8 cellular contexts compared by ENCODE assay signal in the genomic region with DNA sequence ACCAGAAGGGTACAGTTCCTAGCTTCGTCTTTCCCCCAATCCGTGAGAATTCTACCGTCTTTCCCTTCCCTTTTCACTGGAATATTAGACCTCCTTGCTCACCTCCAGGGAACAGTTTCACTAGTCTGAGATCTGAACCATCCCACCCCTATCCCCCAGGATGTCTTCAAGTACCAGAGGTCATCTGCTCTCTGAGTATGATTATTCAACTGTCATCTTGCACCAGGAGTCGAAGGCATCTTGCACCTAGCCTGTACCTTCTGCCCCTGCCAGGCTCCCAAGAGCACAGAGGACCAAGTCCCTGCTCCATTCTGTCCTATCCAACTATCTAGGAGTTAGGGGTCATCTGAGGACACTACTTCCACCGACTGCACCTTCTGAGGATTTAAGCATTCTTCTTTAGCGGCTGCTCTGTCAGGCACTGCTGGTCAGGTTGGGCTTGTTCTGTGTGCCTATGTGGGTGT. TPM values are rescaled to one million over a fixed set of nuclear protein-coding genes. Genes with fewer than 3 reads are reported as not detected.
DNase-seq lines count a peak whose midpoint lies in the region; ATAC-seq and TF ChIP-seq lines count a peak whose summit lies in the region.

No MANE protein-coding gene starts in this region.

- H3K4me3 Mint-ChIP-seq in MCF 10A (ENCODE audit: unreplicated experiment) = peak overlapping the region; percentile 85

- H3K23ac ChIP-seq in mesenchymal stem cell (ENCODE audit: low read length in 2 of 2) = no peak overlapping the region

- no peaks in the 10 kb centered on the region for H3K36me3 Mint-ChIP-seq in MCF 10A (ENCODE audit: insufficient read depth, unreplicated experiment)

- no peak overlapping the region for H2AK5ac ChIP-seq in mesenchymal stem cell (ENCODE audit: low read length, severe bottlenecking)

- ATAC-seq in activated CD4-positive, CD25-positive, alpha-beta regulatory T cell treated with anti-CD3 and anti-CD28 coated beads, Interleukin-2, amount 50 U/mL, for 24 hours = no peak

- intact Hi-C loops in MCF 10A (cut with micrococcal nuclease) (loop anchor here (1.0 to 2.0 kb wide), 3 partner anchors 51 to 57 kb away; no protein-coding TSS in a partner anchor), vagina (cut with DNase I) (no loop called here)

- peak overlapping the region; percentile 84 for H3K27ac Mint-ChIP-seq in MCF 10A (ENCODE audit: low read depth, unreplicated experiment)

- peak overlapping the region; percentile 89 for H3K4me3 ChIP-seq in AG10803 (ENCODE audit: low read length)
- H3K4me3 ChIP-seq in HUES64 (ENCODE audit: low read length) = peak overlapping the region; percentile 96
- H3K4me3 ChIP-seq in mesenchymal stem cell (ENCODE audit: insufficient read depth in 1 of 2, low read depth in 1 of 2, low read length in 2 of 2) = peak overlapping the region; percentile 87 to 95
- peak overlapping the region; percentile 82 to 96 for H3K4me3 ChIP-seq in vagina

- no peak overlapping the region for H3K4ac ChIP-seq in mesenchymal stem cell (ENCODE audit: low read depth in 1 of 2, low read length in 2 of 2)

- H3K36me3 ChIP-seq in HUES64 (ENCODE audit: insufficient read depth, low read length) (no peaks in the 10 kb centered on the region), mesenchymal stem cell (ENCODE audit: control insufficient read depth in 1 of 2, insufficient read depth in 2 of 2, low read depth in 1 of 2, low read length in 2 of 2) (peaks cover 0 to 3% of the 10 kb centered on the region in 2 experiments), vagina (no peaks in the 10 kb centered on the region)

- H3K4me1 Mint-ChIP-seq in MCF 10A (ENCODE audit: insufficient read depth, unreplicated experiment) = peaks cover 19% of the 10 kb centered on the region

- no peak for DNase-seq in AG10803 (ENCODE audit: low read depth)
- DNase-seq in MCF 10A (ENCODE audit: unreplicated experiment) = no peak
- DNase-seq in mesenchymal stem cell = no peak
- DNase-seq in vagina (ENCODE audit: extremely low spot score in 2 of 2) = no peak
- DNase-seq in amniotic stem cell (lab: John Stamatoyannopoulos, UW) = no peak
- no peak for DNase-seq in ecto neural progenitor cell (ENCODE audit: low spot score)

- BruUV-seq in MCF 10A (replicated peaks; lab: Mats Ljungman, UMichigan) = no TSS peak

- H3K27ac ChIP-seq in HUES64 (ENCODE audit: low read depth, low read length) (no peak overlapping the region), mesenchymal stem cell (ENCODE audit: low read length, poor library complexity, severe bottlenecking) (no peak overlapping the region), vagina (peak overlapping the region; percentile 93)

- H4K8ac ChIP-seq in mesenchymal stem cell (ENCODE audit: low read length) = no peak overlapping the region

- H3K4me2 ChIP-seq in mesenchymal stem cell (ENCODE audit: low read length, poor library complexity, severe bottlenecking) = peak overlapping the region; percentile 73

- no peaks in the 10 kb centered on the region for H3K27me3 ChIP-seq in HUES64 (ENCODE audit: insufficient read depth, low read length)
- no peaks in the 10 kb centered on the region for H3K27me3 ChIP-seq in mesenchymal stem cell (ENCODE audit: control insufficient read depth in 1 of 2, insufficient read depth in 1 of 2, low read length in 2 of 2)
- no peaks in the 10 kb centered on the region for H3K27me3 ChIP-seq in vagina

- H3K9ac ChIP-seq in HUES64 (ENCODE audit: low read depth, low read length) = peak overlapping the region; percentile 95
- H3K9ac ChIP-seq in mesenchymal stem cell (ENCODE audit: low read length) = peak overlapping the region; percentile 95

- H2BK12ac ChIP-seq in mesenchymal stem cell (ENCODE audit: low read length in 2 of 2) = no peak overlapping the region

- POLR2A ChIA-PET in MCF 10A (lab: Yijun Ruan, JAX) = interaction anchor here (0.7 to 1.9 kb wide), 7 partner anchors 10 to 38 kb away, joined by 3 to 8 read pairs (median 4); no protein-coding TSS in a partner anchor

- WGBS in HUES64 = 32% methylated on average over 6 of the region's 6 CpGs
- 30% methylated on average over 6 of the region's 6 CpGs for WGBS in mesenchymal stem cell

- no peak for TF ChIP-seq CTCF in AG10803 (conservative IDR thresholded peaks at IDR 0.05; ENCODE audit: low read length)
- TF ChIP-seq CTCF in MCF 10A (IDR thresholded peaks at IDR 0.05; ENCODE audit: unreplicated experiment) = no peak
- no peak for TF ChIP-seq CTCF in vagina (IDR thresholded peaks at IDR 0.05)

- no peak overlapping the region for H2BK15ac ChIP-seq in mesenchymal stem cell (ENCODE audit: low read depth, poor library complexity, severe bottlenecking)

- H3K27me3 Mint-ChIP-seq in MCF 10A (ENCODE audit: insufficient read depth, unreplicated experiment) = no peaks in the 10 kb centered on the region

- TF ChIP-seq POLR2A in vagina (IDR thresholded peaks at IDR 0.05) = no peak

- no peak overlapping the region for H4K91ac ChIP-seq in mesenchymal stem cell (ENCODE audit: low read length)

- CTCF ChIA-PET in MCF 10A (lab: Yijun Ruan, JAX) = interaction anchor here (1.0 kb wide), 1 partner anchor 12 kb away, joined by 3 read pairs; no protein-coding TSS in a partner anchor

- H2BK5ac ChIP-seq in mesenchymal stem cell (ENCODE audit: low read depth, low read length, poor library complexity, severe bottlenecking) = no peak overlapping the region

- H3K9me3 ChIP-seq in HUES64 (ENCODE audit: insufficient read depth, low read depth, low read length) (no peaks in the 10 kb centered on the region), mesenchymal stem cell (ENCODE audit: control insufficient read depth, low read length) (no peaks in the 10 kb centered on the region), vagina (no peaks in the 10 kb centered on the region)

- H2AFZ ChIP-seq in mesenchymal stem cell (ENCODE audit: low read depth, low read length) = peak overlapping the region; percentile 99

- H3K9me3 Mint-ChIP-seq in MCF 10A (ENCODE audit: unreplicated experiment) = no peaks in the 10 kb centered on the region

- H3K18ac ChIP-seq in mesenchymal stem cell (ENCODE audit: low read depth in 1 of 2, low read length in 2 of 2) = no peak overlapping the region

- H2BK120ac ChIP-seq in mesenchymal stem cell (ENCODE audit: low read depth, low read length) = no peak overlapping the region

- H3K79me1 ChIP-seq in mesenchymal stem cell (replicated peaks; ENCODE audit: low read length, poor library complexity, severe bottlenecking) = peaks cover 12% of the 10 kb centered on the region

- H3K14ac ChIP-seq in mesenchymal stem cell (ENCODE audit: low read length in 2 of 2) = peak overlapping the region in 1 of 2 experiments; percentile 55

- H3K4me1 ChIP-seq in HUES64 (ENCODE audit: insufficient read depth, low read length) (peaks cover 16% of the 10 kb centered on the region), mesenchymal stem cell (ENCODE audit: control insufficient read depth, insufficient read depth, low read depth, low read length) (peaks cover 8% of the 10 kb centered on the region), vagina (peaks cover 24% of the 10 kb centered on the region)

RNA-seq across cellular contexts. Expression of a gene that starts 0.8 kb away (rescaled TPM):
- polyA plus RNA-seq in HUES64 (2013, experiment 1 of 2) = 8.8 TPM
- polyA plus RNA-seq in HUES64 (2013, experiment 2 of 2) = 6.0 TPM
- total RNA-seq in MCF 10A (2022) (12.7 and 13.8 TPM in 2 replicates), vagina (16.2 TPM)
- 9.7 TPM for polyA plus RNA-seq in mesenchymal stem cell (2013, experiment 1 of 2)
- 11.0 TPM for polyA plus RNA-seq in mesenchymal stem cell (2013, experiment 2 of 2)
